Comparison of ENCODE assay signal across 35 cellular contexts in genomic region chr12:51579321-51579850, GRCh38.
"Had no signal": no experiment of that assay in that cellular context is flagged by ENCODE, and none has a peak within 500 bp of the region (broad histone marks: within the 10 kb centered on the region; RNA-seq: fewer than 3 reads in every experiment).

No MANE protein-coding gene starts in this region.

- H3K36me3 Mint-ChIP-seq: activated naive CD4-positive, alpha-beta T cell treated with anti-CD3 and anti-CD28 coated beads, Interleukin-2, amount 10 ng/mL, durations not matched to agents 7 days and 5 days; activated naive CD8-positive, alpha-beta T cell; brain had no signal

- H3K36me3 ChIP-seq: Peyer's patch, WERI-Rb-1 had no signal

- H3K27ac Mint-ChIP-seq: activated CD4-positive, alpha-beta T cell treated with anti-CD3 and anti-CD28 coated beads, Interleukin-2, amount 10 ng/mL, durations not matched to agents 7 days and 5 days; activated CD8-positive, alpha-beta T cell treated with anti-CD3 and anti-CD28 coated beads, Interleukin-2, amount 10 ng/mL, durations not matched to agents 7 days and 5 days; activated naive CD4-positive, alpha-beta T cell treated with anti-CD3 and anti-CD28 coated beads, Interleukin-2, amount 10 ng/mL, durations not matched to agents 7 days and 5 days; activated naive CD8-positive, alpha-beta T cell; activated naive CD8-positive, alpha-beta T cell treated with anti-CD3 and anti-CD28 coated beads, Interleukin-2, amount 50 U/mL, for 24 hours; activated T-helper 1 cell treated with anti-CD3 and anti-CD28 coated beads, Interleukin-12 subunit alpha, Interleukin-12 subunit beta, Interleukin-2, Interleukin-4 antibody, amounts not matched to agents 30 ng/mL and 10 ng/mL and 1 ng/mL, durations not matched to agents 14 hours and 24 hours and 36 hours; brain had no signal

- H3K27ac ChIP-seq: Peyer's patch, RWPE1, WERI-Rb-1 had no signal

- H3K4me1 ChIP-seq: Peyer's patch had no signal

- H3K27me3 ChIP-seq: Peyer's patch had no signal

- H3K4me1 Mint-ChIP-seq: activated CD4-positive, alpha-beta T cell treated with anti-CD3 and anti-CD28 coated beads, Interleukin-2, amount 10 ng/mL, durations not matched to agents 7 days and 5 days; activated naive CD4-positive, alpha-beta T cell treated with anti-CD3 and anti-CD28 coated beads, Interleukin-2, amount 10 ng/mL, durations not matched to agents 7 days and 5 days; activated naive CD8-positive, alpha-beta T cell treated with anti-CD3 and anti-CD28 coated beads, Interleukin-2, amount 50 U/mL, for 24 hours; brain had no signal

- H3K4me3 ChIP-seq: Peyer's patch had no signal

- H3K4me3 Mint-ChIP-seq: activated CD4-positive, alpha-beta T cell treated with anti-CD3 and anti-CD28 coated beads, Interleukin-2, amount 10 ng/mL, durations not matched to agents 7 days and 5 days; activated CD8-positive, alpha-beta T cell treated with anti-CD3 and anti-CD28 coated beads, Interleukin-2, amount 10 ng/mL, durations not matched to agents 7 days and 5 days; activated naive CD4-positive, alpha-beta T cell treated with anti-CD3 and anti-CD28 coated beads, Interleukin-2, amount 10 ng/mL, durations not matched to agents 7 days and 5 days; activated naive CD8-positive, alpha-beta T cell; activated naive CD8-positive, alpha-beta T cell treated with anti-CD3 and anti-CD28 coated beads, Interleukin-2, amount 50 U/mL, for 24 hours; activated T-cell treated with anti-CD3 and anti-CD28 coated beads, Interleukin-2, amount 50 U/mL, for 4 hours; activated T-helper 1 cell treated with anti-CD3 and anti-CD28 coated beads, Interleukin-12 subunit alpha, Interleukin-12 subunit beta, Interleukin-2, Interleukin-4 antibody, amounts not matched to agents 30 ng/mL and 10 ng/mL and 1 ng/mL, durations not matched to agents 14 hours and 24 hours and 36 hours; brain had no signal

- H3K9me3 Mint-ChIP-seq: activated CD4-positive, alpha-beta T cell treated with anti-CD3 and anti-CD28 coated beads, Interleukin-2, amount 10 ng/mL, durations not matched to agents 7 days and 5 days; activated naive CD4-positive, alpha-beta T cell treated with anti-CD3 and anti-CD28 coated beads, Interleukin-2, amount 10 ng/mL, durations not matched to agents 7 days and 5 days had no signal

- DNase-seq: activated CD4-positive, alpha-beta T cell treated with anti-CD3 and anti-CD28 coated beads for 1 hour; activated CD4-positive, alpha-beta T cell treated with anti-CD3 and anti-CD28 coated beads, Interleukin-2, amount 10 ng/mL, durations not matched to agents 7 days and 5 days; activated CD4-positive, alpha-beta T cell treated with anti-CD3 and anti-CD28 coated beads, Interleukin-2, amount 50 U/mL, for 48 hours; activated CD4-positive, CD25-positive, alpha-beta regulatory T cell; activated CD8-positive, alpha-beta T cell treated with anti-CD3 and anti-CD28 coated beads, Interleukin-2, amount 10 ng/mL, durations not matched to agents 7 days and 5 days; activated naive CD4-positive, alpha-beta T cell treated with anti-CD3 and anti-CD28 coated beads, Interleukin-2, amount 10 ng/mL, durations not matched to agents 7 days and 5 days; activated naive CD8-positive, alpha-beta T cell treated with anti-CD3 and anti-CD28 coated beads, Interleukin-2, amount 50 U/mL, for 24 hours; activated T-cell treated with anti-CD3 and anti-CD28 coated beads for 4 hours; activated T-cell treated with anti-CD3 and anti-CD28 coated beads, Interleukin-2, amount 50 U/mL, for 4 hours; anterior cingulate cortex; central memory CD4-positive, alpha-beta T cell; Kasumi-1; KG1; NCI-H1048; NCI-H1105 treated with DMSO at 0.1 percent for 48 hours; NCI-H1436; NCI-H1694; NCI-H1930; NCI-H2081 treated with DMSO at 0.1 percent for 48 hours; NCI-H226; NCI-H446 treated with DMSO at 0.1 percent for 48 hours; NCI-H524 treated with DMSO at 0.1 percent for 48 hours; NK-92 treated with Interleukin-12 subunit alpha and Interleukin-12 subunit beta, amount 100 ng/mL, for 24 hours; PC-3; Peyer's patch; SIG-M5; SW 1271; T-helper 1 cell; T-helper 2 cell; T-helper 9 cell; WERI-Rb-1 had no signal
